ENCODE assay signal across 8 cellular contexts in genomic region chr12:6361834-6362233, GRCh38. TPM values are rescaled to one million over a fixed set of nuclear protein-coding genes. Genes with fewer than 3 reads are reported as not detected.
DNase-seq lines count a peak whose midpoint lies in the region; TF ChIP-seq lines count a peak whose summit lies in the region.

No MANE protein-coding gene starts in this region.

- intact Hi-C loops in Calu3 (cut with micrococcal nuclease; ENCODE audit: unreplicated experiment): no loop called here
- intact Hi-C loops in posterior vena cava (cut with DNase I): no loop called here

- DNase-seq in Calu3 (peak; percentile 79), SW 1271 (lab: John Stamatoyannopoulos, UW) (peak; percentile 70 to 86), fibroblast of pulmonary artery (ENCODE audit: low read depth) (peak; percentile 43), posterior vena cava (ENCODE audit: low spot score) (peak; percentile 90), D341Med (ENCODE audit: low spot score) (no peak), epidermal melanocyte (ENCODE audit: insufficient read length, low spot score) (no peak), nucleus accumbens (lab: John Stamatoyannopoulos, UW) (no peak)
- DNase-seq in stimulated activated naive CD4-positive, alpha-beta T cell treated with Interleukin-2 at 50 U/mL for 16 hours (lab: John Stamatoyannopoulos, UW): no peak

- CTCF ChIA-PET in Calu3 (lab: Charles Lee): interaction anchor here (0.6 to 0.8 kb wide), 2 partner anchors 16 to 27 kb away, joined by 3 read pairs; no protein-coding TSS in a partner anchor

- H3K4me3 Mint-ChIP-seq in Calu3 (ENCODE audit: low read depth, unreplicated experiment): peak overlapping the region; percentile 29

- H3K9me3 Mint-ChIP-seq in Calu3 (ENCODE audit: low read depth, unreplicated experiment): no peaks in the 10 kb centered on the region

- H3K27ac Mint-ChIP-seq in Calu3 (ENCODE audit: unreplicated experiment): peak overlapping the region; percentile 2

- H3K4me3 ChIP-seq in fibroblast of pulmonary artery (replicated peaks; ENCODE audit: low read depth, low read length): no peak overlapping the region

- H3K36me3 Mint-ChIP-seq in Calu3 (ENCODE audit: insufficient read depth, unreplicated experiment): peaks cover 34% of the 10 kb centered on the region

- TF ChIP-seq CTCF in Calu3 (IDR thresholded peaks at IDR 0.05; ENCODE audit: unreplicated experiment): no peak
- TF ChIP-seq CTCF in fibroblast of pulmonary artery (IDR thresholded peaks at IDR 0.05; ENCODE audit: low read length, missing control alignments): no peak

- peaks cover 33% of the 10 kb centered on the region for H3K4me1 Mint-ChIP-seq in Calu3 (ENCODE audit: low read depth, unreplicated experiment)

- H3K27me3 Mint-ChIP-seq in Calu3 (ENCODE audit: unreplicated experiment): no peaks in the 10 kb centered on the region

- BruUV-seq in Calu3 (replicated peaks; lab: Mats Ljungman, UMichigan): no TSS peak

RNA-seq across cellular contexts. Expression of gene SCNN1A, which starts 13.5 kb away (rescaled TPM):
- total RNA-seq in Calu3 (2022) (36.5 and 53.5 TPM in 2 replicates), posterior vena cava (1 to 10 TPM; 1.9 to 3.3 TPM)

RNA-seq across cellular contexts. Expression of gene TNFRSF1A, which starts 20.0 kb away (rescaled TPM):
- total RNA-seq in Calu3 (2022) (76.7 and 79.3 TPM in 2 replicates), posterior vena cava (100 to 1,000 TPM; 190 to 194 TPM)

RNA-seq across cellular contexts. Expression of gene LTBR, which starts 22.1 kb away (rescaled TPM):
- total RNA-seq in Calu3 (2022) (165 and 167 TPM in 2 replicates), posterior vena cava (10 to 100 TPM; 86.4 to 92.5 TPM)

RNA-seq across cellular contexts. Expression of gene PLEKHG6, which starts 51.4 kb away (rescaled TPM):
- total RNA-seq in Calu3 (2022) (25.1 and 32.3 TPM in 2 replicates), posterior vena cava (under 1 TPM in 1 of 2 donors, not detected in 1; 0.51 TPM)

Comparison
In these comparisons a context has a peak if more than half of its experiments do, and no peak if none do; other contexts are left out.
1. DNase-seq: peak in Calu3 (single experiment), SW 1271 (2 of 2), fibroblast of pulmonary artery (single experiment) and posterior vena cava (single experiment); none in stimulated activated naive CD4-positive, alpha-beta T cell treated with Interleukin-2 at 50 U/mL for 16 hours (single experiment), D341Med (single experiment), epidermal melanocyte (single experiment) and nucleus accumbens (0 of 56).